ENCODE assay signal across 21 cellular contexts in the genomic region with DNA sequence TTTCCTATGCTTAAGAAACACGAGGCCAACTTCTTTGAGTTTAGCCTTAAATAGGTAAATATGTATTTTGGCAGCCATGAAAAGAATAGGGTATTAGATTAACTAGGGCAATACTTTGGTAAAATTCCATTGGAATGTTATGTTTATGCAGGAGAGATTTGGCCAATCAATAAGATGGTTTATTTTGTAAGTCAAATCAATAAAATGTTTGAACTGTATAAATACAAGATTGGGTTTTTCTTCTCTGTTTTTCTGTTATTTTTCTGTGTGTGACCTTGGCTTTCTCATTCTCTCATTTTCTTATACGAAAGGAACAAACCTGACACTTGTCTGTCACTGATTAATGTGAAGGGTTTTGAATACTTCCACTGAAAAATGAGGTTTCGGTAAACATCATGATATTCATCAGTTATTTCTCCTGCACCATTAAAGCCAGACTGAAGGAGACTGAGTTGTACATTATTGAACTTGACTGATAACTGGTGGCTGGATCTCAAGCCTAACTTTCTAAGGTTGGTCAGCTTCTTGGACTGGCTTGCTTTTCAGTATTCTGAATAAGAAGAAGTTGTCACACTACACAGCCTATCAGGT.
"Had no signal": no experiment of that assay in that cellular context is flagged by ENCODE, and none has a peak within 500 bp of the region (broad histone marks: within the 10 kb centered on the region; RNA-seq: fewer than 3 reads in every experiment).

No MANE protein-coding gene starts in this region.

- H3K4me3 Mint-ChIP-seq: activated CD4-positive, alpha-beta T cell treated with anti-CD3 and anti-CD28 coated beads, Interleukin-2, amount 10 ng/mL, durations not matched to agents 24 days and 14 days; activated CD8-positive, alpha-beta T cell treated with anti-CD3 and anti-CD28 coated beads, Interleukin-2, amount 10 ng/mL, durations not matched to agents 7 days and 5 days; activated T-cell treated with anti-CD3 and anti-CD28 coated beads, Interleukin-2, amount 50 U/mL, for 4 hours; central memory CD8-positive, alpha-beta T cell; natural killer cell had no signal

- H3K9me3 ChIP-seq: gastrocnemius medialis, left lung, mucosa of descending colon, right atrium auricular region, tibial nerve, uterus had no signal

- H3K4me1 Mint-ChIP-seq: central memory CD8-positive, alpha-beta T cell had no signal

- ATAC-seq: activated CD8-positive, alpha-beta T cell treated with anti-CD3 and anti-CD28 coated beads, Interleukin-2, amount 10 ng/mL, durations not matched to agents 7 days and 5 days; activated T-cell treated with anti-CD3 and anti-CD28 coated beads, Interleukin-2, amount 50 U/mL, for 4 hours; gastrocnemius medialis; left lung; mucosa of descending colon; natural killer cell; stimulated activated naive CD8-positive, alpha-beta T cell treated with anti-CD3 and anti-CD28 coated beads, Interleukin-15, Interleukin-2, amounts not matched to agents 100 U/mL and 50 U/mL, for 24 hours had no signal

- H3K27me3 ChIP-seq: gastrocnemius medialis, left lung, right atrium auricular region, tibial nerve, uterus had no signal

- DNase-seq: activated CD4-positive, alpha-beta T cell treated with anti-CD3 and anti-CD28 coated beads, Interleukin-2, amount 10 ng/mL, durations not matched to agents 24 days and 14 days; activated CD8-positive, alpha-beta T cell treated with anti-CD3 and anti-CD28 coated beads, Interleukin-2, amount 10 ng/mL, durations not matched to agents 7 days and 5 days; activated effector memory CD4-positive, alpha-beta T cell treated with Interleukin-2 at 50 U/mL for 16 hours; activated naive CD4-positive, alpha-beta T cell treated with anti-CD3 and anti-CD28 coated beads, Interleukin-2, amount 50 U/mL, for 16 hours; activated T-cell treated with anti-CD3 and anti-CD28 coated beads, Interleukin-2, amount 50 U/mL, for 4 hours; aorta; cortex of kidney; gastrocnemius medialis; head of caudate nucleus; left lung; mucosa of descending colon; natural killer cell; occipital lobe; stimulated activated naive CD8-positive, alpha-beta T cell treated with anti-CD3 and anti-CD28 coated beads, Interleukin-15, Interleukin-2, amounts not matched to agents 100 U/mL and 50 U/mL, for 24 hours; substantia nigra; T-helper 9 cell; uterus had no signal

- H3K27ac ChIP-seq: gastrocnemius medialis, left lung, right atrium auricular region, skin epidermis, tibial nerve, uterus had no signal

- H3K36me3 Mint-ChIP-seq: natural killer cell had no signal

- H3K9me3 Mint-ChIP-seq: activated T-cell treated with anti-CD3 and anti-CD28 coated beads, Interleukin-2, amount 50 U/mL, for 4 hours; natural killer cell had no signal

- H3K4me3 ChIP-seq: gastrocnemius medialis, left lung, mucosa of descending colon, right atrium auricular region, skin epidermis, tibial nerve, uterus had no signal

- H3K4me1 ChIP-seq: gastrocnemius medialis, uterus had no signal

- H3K27ac Mint-ChIP-seq: activated CD4-positive, alpha-beta T cell treated with anti-CD3 and anti-CD28 coated beads, Interleukin-2, amount 10 ng/mL, durations not matched to agents 24 days and 14 days; activated CD8-positive, alpha-beta T cell treated with anti-CD3 and anti-CD28 coated beads, Interleukin-2, amount 10 ng/mL, durations not matched to agents 7 days and 5 days; natural killer cell had no signal

- H3K27me3 Mint-ChIP-seq: activated CD4-positive, alpha-beta T cell treated with anti-CD3 and anti-CD28 coated beads, Interleukin-2, amount 10 ng/mL, durations not matched to agents 24 days and 14 days had no signal
